23 cellular contexts compared by ENCODE assay signal in genomic region chr15:68632101-68632500, GRCh38. TPM values are rescaled to one million over a fixed set of nuclear protein-coding genes. Genes with fewer than 3 reads are reported as not detected.
"Had no signal": no experiment of that assay in that cellular context is flagged by ENCODE, and none has a peak within 500 bp of the region (broad histone marks: within the 10 kb centered on the region; RNA-seq: fewer than 3 reads in every experiment).

No MANE protein-coding gene starts in this region.

- H3K4me3 ChIP-seq: mucosa of descending colon, thyroid gland, upper lobe of right lung had no signal

- H3K27ac ChIP-seq: upper lobe of right lung had no signal

- DNase-seq: activated CD4-positive, alpha-beta T cell treated with anti-CD3 and anti-CD28 coated beads, Interleukin-2, amount 10 ng/mL, durations not matched to agents 24 days and 14 days; activated CD8-positive, alpha-beta memory T cell treated with anti-CD3 and anti-CD28 coated beads, Interleukin-2, amount 10 ng/mL, durations not matched to agents 7 days and 5 days; activated CD8-positive, alpha-beta T cell treated with anti-CD3 and anti-CD28 coated beads for 36 hours; activated effector memory CD4-positive, alpha-beta T cell treated with anti-CD3 and anti-CD28 coated beads, Interleukin-2, amount 50 U/mL, for 16 hours; activated naive CD4-positive, alpha-beta T cell treated with anti-CD3 and anti-CD28 coated beads, Interleukin-2, amount 50 U/mL, for 16 hours; activated naive CD8-positive, alpha-beta T cell treated with anti-CD3 and anti-CD28 coated beads, Interleukin-2, amount 50 U/mL, for 24 hours; activated T-cell treated with anti-CD3 and anti-CD28 coated beads for 4 hours; dermis blood vessel endothelial cell; effector memory CD4-positive, alpha-beta T cell; foreskin melanocyte; hippocampal formation; mesenchymal stem cell; mucosa of descending colon; retina; stimulated activated CD4-positive, alpha-beta T cell treated with anti-CD3 and anti-CD28 coated beads, Interleukin-4, amount 100 ng/mL, for 24 hours; T-helper 9 cell; upper lobe of right lung had no signal

- H3K27ac Mint-ChIP-seq: activated CD4-positive, alpha-beta T cell treated with anti-CD3 and anti-CD28 coated beads, Interleukin-2, amount 10 ng/mL, durations not matched to agents 24 days and 14 days; activated CD8-positive, alpha-beta memory T cell treated with anti-CD3 and anti-CD28 coated beads, Interleukin-2, amount 10 ng/mL, durations not matched to agents 7 days and 5 days; activated CD8-positive, alpha-beta T cell treated with anti-CD3 and anti-CD28 coated beads for 36 hours; activated naive CD8-positive, alpha-beta T cell treated with anti-CD3 and anti-CD28 coated beads, Interleukin-2, amount 50 U/mL, for 24 hours; progenitor cell of endocrine pancreas had no signal

- ATAC-seq: activated CD4-positive, CD25-positive, alpha-beta regulatory T cell treated with anti-CD3 and anti-CD28 coated beads, Interleukin-2, amount 50 U/mL, for 24 hours; activated CD8-positive, alpha-beta memory T cell treated with anti-CD3 and anti-CD28 coated beads, Interleukin-2, amount 10 ng/mL, durations not matched to agents 7 days and 5 days; activated CD8-positive, alpha-beta T cell treated with anti-CD3 and anti-CD28 coated beads for 36 hours; upper lobe of right lung had no signal

- H3K4me1 Mint-ChIP-seq: activated CD4-positive, alpha-beta T cell treated with anti-CD3 and anti-CD28 coated beads, Interleukin-2, amount 10 ng/mL, durations not matched to agents 24 days and 14 days; activated CD8-positive, alpha-beta memory T cell treated with anti-CD3 and anti-CD28 coated beads, Interleukin-2, amount 10 ng/mL, durations not matched to agents 7 days and 5 days had no signal

- H3K27me3 ChIP-seq: thyroid gland, upper lobe of right lung had no signal

- H3K36me3 ChIP-seq: thyroid gland, upper lobe of right lung had no signal

- H3K4me3 Mint-ChIP-seq: activated CD4-positive, alpha-beta T cell treated with anti-CD3 and anti-CD28 coated beads, Interleukin-2, amount 10 ng/mL, durations not matched to agents 24 days and 14 days; activated CD8-positive, alpha-beta memory T cell treated with anti-CD3 and anti-CD28 coated beads, Interleukin-2, amount 10 ng/mL, durations not matched to agents 7 days and 5 days; activated CD8-positive, alpha-beta T cell treated with anti-CD3 and anti-CD28 coated beads for 36 hours; activated naive CD8-positive, alpha-beta T cell treated with anti-CD3 and anti-CD28 coated beads, Interleukin-2, amount 50 U/mL, for 24 hours; neural crest cell; stimulated activated naive CD8-positive, alpha-beta T cell treated with anti-CD3 and anti-CD28 coated beads, Interleukin-15, Interleukin-2, amounts not matched to agents 100 ng/mL and 50 ng/mL, for 24 hours had no signal

- H3K9me3 Mint-ChIP-seq: activated CD4-positive, alpha-beta T cell treated with anti-CD3 and anti-CD28 coated beads, Interleukin-2, amount 10 ng/mL, durations not matched to agents 24 days and 14 days; activated CD8-positive, alpha-beta T cell treated with anti-CD3 and anti-CD28 coated beads for 36 hours; activated naive CD8-positive, alpha-beta T cell treated with anti-CD3 and anti-CD28 coated beads, Interleukin-2, amount 50 U/mL, for 24 hours; neural crest cell; stimulated activated naive CD8-positive, alpha-beta T cell treated with anti-CD3 and anti-CD28 coated beads, Interleukin-15, Interleukin-2, amounts not matched to agents 100 ng/mL and 50 ng/mL, for 24 hours had no signal

- H3K36me3 Mint-ChIP-seq: activated CD8-positive, alpha-beta memory T cell treated with anti-CD3 and anti-CD28 coated beads, Interleukin-2, amount 10 ng/mL, durations not matched to agents 7 days and 5 days had no signal

- H3K9me3 ChIP-seq: mucosa of descending colon, thyroid gland, upper lobe of right lung had no signal

RNA-seq across cellular contexts. Expression of gene CORO2B, which starts 53.3 kb away (rescaled TPM):
- total RNA-seq: activated CD8-positive, alpha-beta memory T cell treated with anti-CD3 and anti-CD28 coated beads, Interleukin-2, amount 10 ng/mL, durations not matched to agents 7 days and 5 days; activated CD8-positive, alpha-beta T cell treated with anti-CD3 and anti-CD28 coated beads for 36 hours; T-helper 1 cell treated with Interleukin-12 subunit alpha and Interleukin-12 subunit beta and Interleukin-4 antibody, amounts not matched to agents 30 ng/mL and 1 ng/mL, for 36 hours had no signal
